ENCODE assay signal across 15 cellular contexts in genomic region chr12:3683670-3684069, GRCh38.
DNase-seq lines count a peak whose midpoint lies in the region; ATAC-seq and TF ChIP-seq lines count a peak whose summit lies in the region.
"Had no signal": no experiment of that assay in that cellular context is flagged by ENCODE, and none has a peak within 500 bp of the region (broad histone marks: within the 10 kb centered on the region; RNA-seq: fewer than 3 reads in every experiment).

No MANE protein-coding gene starts in this region.

- no peak overlapping the region for H3K4me3 Mint-ChIP-seq in activated naive CD8-positive, alpha-beta T cell treated with anti-CD3 and anti-CD28 coated beads for 36 hours
- no peak overlapping the region for H3K4me3 Mint-ChIP-seq in activated naive CD8-positive, alpha-beta T cell treated with anti-CD3 and anti-CD28 coated beads, Interleukin-2, amount 50 U/mL, for 24 hours

- no peak overlapping the region for H3K4me3 ChIP-seq in fibroblast of villous mesenchyme (ENCODE audit: low read depth, low read length)
- H3K4me3 ChIP-seq in stomach smooth muscle (ENCODE audit: low read length in 2 of 2) = no peak overlapping the region
- H3K4me3 ChIP-seq: upper lobe of left lung had no signal

- peaks cover 17% of the 10 kb centered on the region for H3K4me1 ChIP-seq in stomach smooth muscle (ENCODE audit: control insufficient read depth, insufficient read depth, low read length)
- H3K4me1 ChIP-seq: upper lobe of left lung had no signal

- H3K27ac Mint-ChIP-seq in activated naive CD8-positive, alpha-beta T cell treated with anti-CD3 and anti-CD28 coated beads for 36 hours = peak overlapping the region; percentile 4
- no peak overlapping the region for H3K27ac Mint-ChIP-seq in activated naive CD8-positive, alpha-beta T cell treated with anti-CD3 and anti-CD28 coated beads, Interleukin-2, amount 50 U/mL, for 24 hours

- no peaks in the 10 kb centered on the region for H3K36me3 ChIP-seq in stomach smooth muscle (ENCODE audit: control insufficient read depth in 2 of 2, insufficient read depth in 2 of 2, low read length in 2 of 2)

- no peaks in the 10 kb centered on the region for H3K27me3 ChIP-seq in stomach smooth muscle (ENCODE audit: control insufficient read depth in 1 of 2, insufficient read depth in 2 of 2, low read length in 2 of 2)
- H3K27me3 ChIP-seq: upper lobe of left lung had no signal

- no peaks in the 10 kb centered on the region for H3K27me3 Mint-ChIP-seq in activated naive CD8-positive, alpha-beta T cell treated with anti-CD3 and anti-CD28 coated beads for 36 hours
- no peaks in the 10 kb centered on the region for H3K27me3 Mint-ChIP-seq in activated naive CD8-positive, alpha-beta T cell treated with anti-CD3 and anti-CD28 coated beads, Interleukin-2, amount 50 U/mL, for 24 hours

- H3K9me3 Mint-ChIP-seq in activated naive CD8-positive, alpha-beta T cell treated with anti-CD3 and anti-CD28 coated beads for 36 hours = peaks cover 1% of the 10 kb centered on the region
- H3K9me3 Mint-ChIP-seq in activated naive CD8-positive, alpha-beta T cell treated with anti-CD3 and anti-CD28 coated beads, Interleukin-2, amount 50 U/mL, for 24 hours = no peaks in the 10 kb centered on the region

- H3K9ac ChIP-seq in stomach smooth muscle (ENCODE audit: low read length in 2 of 2) = no peak overlapping the region

- no peak for DNase-seq in activated naive CD8-positive, alpha-beta T cell treated with anti-CD3 and anti-CD28 coated beads for 36 hours
- no peak for DNase-seq in activated naive CD8-positive, alpha-beta T cell treated with anti-CD3 and anti-CD28 coated beads, Interleukin-2, amount 50 U/mL, for 24 hours
- DNase-seq in amniotic epithelial cell (ENCODE audit: low read depth) (peak; percentile 36), fibroblast of villous mesenchyme (ENCODE audit: low read depth) (peak; percentile 23), NCI-H2227 treated with DMSO at 0.1 percent for 48 hours (lab: John Stamatoyannopoulos, UW) (no peak)
- DNase-seq in activated CD4-positive, CD25-positive, alpha-beta regulatory T cell treated with anti-CD3 and anti-CD28 coated beads, Interleukin-2, amount 50 U/mL, for 72 hours = no peak
- DNase-seq: activated CD4-positive, alpha-beta T cell treated with anti-CD3 and anti-CD28 coated beads, Interleukin-2, amount 50 U/mL, for 4 hours; activated effector memory CD4-positive, alpha-beta T cell treated with anti-CD3 and anti-CD28 coated beads, Interleukin-2, amount 50 U/mL, for 16 hours; NCI-H1436 treated with DMSO at 0.1 percent for 48 hours; SHP77; stimulated activated CD4-positive, alpha-beta T cell treated with anti-CD3 and anti-CD28 coated beads, Interleukin-12 subunit alpha, Interleukin-12 subunit beta, amount 100 ng/mL, for 4 hours; T-helper 9 cell; upper lobe of left lung had no signal

- peaks cover 23% of the 10 kb centered on the region for H3K36me3 Mint-ChIP-seq in activated naive CD8-positive, alpha-beta T cell treated with anti-CD3 and anti-CD28 coated beads for 36 hours
- H3K36me3 Mint-ChIP-seq in activated naive CD8-positive, alpha-beta T cell treated with anti-CD3 and anti-CD28 coated beads, Interleukin-2, amount 50 U/mL, for 24 hours (ENCODE audit: low read depth) = peaks cover 20% of the 10 kb centered on the region

- peak overlapping the region; percentile 41 for H3K27ac ChIP-seq in stomach smooth muscle (ENCODE audit: low read length)
- H3K27ac ChIP-seq: upper lobe of left lung had no signal

- peaks cover 2% of the 10 kb centered on the region for H3K4me1 Mint-ChIP-seq in activated naive CD8-positive, alpha-beta T cell treated with anti-CD3 and anti-CD28 coated beads for 36 hours
- no peaks in the 10 kb centered on the region for H3K4me1 Mint-ChIP-seq in activated naive CD8-positive, alpha-beta T cell treated with anti-CD3 and anti-CD28 coated beads, Interleukin-2, amount 50 U/mL, for 24 hours

- no peaks in the 10 kb centered on the region for H3K9me3 ChIP-seq in stomach smooth muscle (ENCODE audit: control insufficient read depth in 2 of 2, low read length in 2 of 2)
- H3K9me3 ChIP-seq: upper lobe of left lung had no signal

- no peak for ATAC-seq in activated naive CD8-positive, alpha-beta T cell treated with anti-CD3 and anti-CD28 coated beads, Interleukin-2, amount 50 U/mL, for 24 hours
- ATAC-seq in GM21737 (IDR thresholded peaks at IDR 0.05; ENCODE audit: unreplicated experiment) = no peak

- no peak for TF ChIP-seq CTCF in fibroblast of villous mesenchyme (IDR thresholded peaks at IDR 0.05; ENCODE audit: insufficient read depth, low read depth, low read length)

Comparison
In these comparisons a context has a peak if more than half of its experiments do, and no peak if none do; other contexts are left out.
1. DNase-seq: peak in amniotic epithelial cell (single experiment) and fibroblast of villous mesenchyme (single experiment); none in activated naive CD8-positive, alpha-beta T cell treated with anti-CD3 and anti-CD28 coated beads for 36 hours (single experiment), activated naive CD8-positive, alpha-beta T cell treated with anti-CD3 and anti-CD28 coated beads, Interleukin-2, amount 50 U/mL, for 24 hours (single experiment), activated CD4-positive, CD25-positive, alpha-beta regulatory T cell treated with anti-CD3 and anti-CD28 coated beads, Interleukin-2, amount 50 U/mL, for 72 hours (single experiment) and NCI-H2227 treated with DMSO at 0.1 percent for 48 hours (single experiment).